In the genomic region with DNA sequence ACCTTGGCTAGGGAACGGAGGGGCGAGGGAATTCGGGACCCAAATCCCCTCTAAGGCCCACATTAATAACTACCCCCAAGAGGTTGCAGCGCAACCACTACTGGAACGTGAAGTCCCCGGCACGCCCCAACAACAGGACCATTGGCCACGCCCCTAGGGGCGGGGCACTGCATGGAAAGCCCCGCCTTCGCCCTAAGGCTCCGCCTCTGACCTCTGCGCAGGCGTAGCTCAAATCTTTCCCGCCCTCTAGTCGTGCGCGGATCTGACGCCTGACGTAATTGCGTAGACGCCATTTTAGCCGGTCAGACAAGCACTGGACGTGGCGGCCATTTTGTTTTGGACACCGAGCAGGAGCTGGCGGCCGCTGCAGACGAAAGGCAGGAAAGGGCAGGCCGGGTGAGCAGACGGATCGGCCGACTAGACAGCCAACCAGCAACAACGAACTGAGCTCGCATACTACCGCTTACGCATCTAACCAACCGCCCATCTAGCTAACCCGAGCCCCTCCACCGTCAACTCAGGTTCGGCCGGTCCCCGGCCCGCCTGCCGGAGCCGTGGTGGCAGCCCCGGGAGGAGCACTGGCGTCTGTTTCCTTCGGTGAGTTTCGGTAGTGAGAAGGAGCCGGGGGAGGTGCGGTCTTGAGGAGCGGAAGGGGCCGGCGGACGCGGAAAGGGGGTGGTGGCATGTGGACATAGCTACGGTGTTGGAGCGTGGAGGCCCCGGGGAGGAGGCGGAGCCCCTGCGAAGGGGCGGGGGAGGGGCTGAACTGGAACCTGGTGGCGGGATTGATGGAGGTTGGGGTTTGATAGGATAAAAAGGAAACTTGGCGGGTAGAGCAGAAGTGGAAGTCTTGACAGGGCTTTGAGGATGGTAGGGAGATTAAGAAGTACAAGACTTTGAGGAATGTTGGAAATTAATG, we compare ENCODE assay signal across 1 cellular context.
TF ChIP-seq lines count a peak whose summit lies in the region.

A gene with protein sequence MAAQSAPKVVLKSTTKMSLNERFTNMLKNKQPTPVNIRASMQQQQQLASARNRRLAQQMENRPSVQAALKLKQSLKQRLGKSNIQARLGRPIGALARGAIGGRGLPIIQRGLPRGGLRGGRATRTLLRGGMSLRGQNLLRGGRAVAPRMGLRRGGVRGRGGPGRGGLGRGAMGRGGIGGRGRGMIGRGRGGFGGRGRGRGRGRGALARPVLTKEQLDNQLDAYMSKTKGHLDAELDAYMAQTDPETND (plus strand): TSS at position 320 of the 919 bp plus-strand sequence. CDS start 2,523 bp downstream, outside the sequence.

TF ChIP-seq in HEK293, 187 proteins besides CTCF, POLR2A, EP300 and RAD21 (continued from another document and continues in another):
- TF ChIP-seq, protein P1, sequence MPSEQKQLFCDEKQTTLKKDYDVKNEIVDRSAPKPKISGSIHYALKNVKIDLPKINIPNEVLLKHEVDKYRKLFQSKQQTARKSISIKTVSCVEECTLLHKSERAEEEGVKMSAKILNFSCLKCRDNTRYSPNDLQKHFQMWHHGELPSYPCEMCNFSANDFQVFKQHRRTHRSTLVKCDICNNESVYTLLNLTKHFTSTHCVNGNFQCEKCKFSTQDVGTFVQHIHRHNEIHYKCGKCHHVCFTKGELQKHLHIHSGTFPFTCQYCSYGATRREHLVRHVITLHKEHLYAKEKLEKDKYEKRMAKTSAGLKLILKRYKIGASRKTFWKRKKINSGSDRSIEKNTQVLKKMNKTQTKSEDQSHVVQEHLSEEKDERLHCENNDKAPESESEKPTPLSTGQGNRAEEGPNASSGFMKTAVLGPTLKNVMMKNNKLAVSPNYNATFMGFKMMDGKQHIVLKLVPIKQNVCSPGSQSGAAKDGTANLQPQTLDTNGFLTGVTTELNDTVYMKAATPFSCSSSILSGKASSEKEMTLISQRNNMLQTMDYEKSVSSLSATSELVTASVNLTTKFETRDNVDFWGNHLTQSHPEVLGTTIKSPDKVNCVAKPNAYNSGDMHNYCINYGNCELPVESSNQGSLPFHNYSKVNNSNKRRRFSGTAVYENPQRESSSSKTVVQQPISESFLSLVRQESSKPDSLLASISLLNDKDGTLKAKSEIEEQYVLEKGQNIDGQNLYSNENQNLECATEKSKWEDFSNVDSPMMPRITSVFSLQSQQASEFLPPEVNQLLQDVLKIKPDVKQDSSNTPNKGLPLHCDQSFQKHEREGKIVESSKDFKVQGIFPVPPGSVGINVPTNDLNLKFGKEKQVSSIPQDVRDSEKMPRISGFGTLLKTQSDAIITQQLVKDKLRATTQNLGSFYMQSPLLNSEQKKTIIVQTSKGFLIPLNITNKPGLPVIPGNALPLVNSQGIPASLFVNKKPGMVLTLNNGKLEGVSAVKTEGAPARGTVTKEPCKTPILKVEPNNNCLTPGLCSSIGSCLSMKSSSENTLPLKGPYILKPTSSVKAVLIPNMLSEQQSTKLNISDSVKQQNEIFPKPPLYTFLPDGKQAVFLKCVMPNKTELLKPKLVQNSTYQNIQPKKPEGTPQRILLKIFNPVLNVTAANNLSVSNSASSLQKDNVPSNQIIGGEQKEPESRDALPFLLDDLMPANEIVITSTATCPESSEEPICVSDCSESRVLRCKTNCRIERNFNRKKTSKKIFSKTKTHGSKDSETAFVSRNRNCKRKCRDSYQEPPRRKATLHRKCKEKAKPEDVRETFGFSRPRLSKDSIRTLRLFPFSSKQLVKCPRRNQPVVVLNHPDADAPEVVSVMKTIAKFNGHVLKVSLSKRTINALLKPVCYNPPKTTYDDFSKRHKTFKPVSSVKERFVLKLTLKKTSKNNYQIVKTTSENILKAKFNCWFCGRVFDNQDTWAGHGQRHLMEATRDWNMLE (tag by site-specific recombination; conservative IDR thresholded peaks at IDR 0.05; ENCODE audit: low read depth), result peak; percentile 46; the same call in 1 of the 2 replicates
- TF ChIP-seq ZNF404 (tag by site-specific recombination; IDR thresholded peaks at IDR 0.05), result no peak
- TF ChIP-seq ZNF140 (tag by site-specific recombination; IDR thresholded peaks at IDR 0.05), result no peak
- TF ChIP-seq, protein P2, sequence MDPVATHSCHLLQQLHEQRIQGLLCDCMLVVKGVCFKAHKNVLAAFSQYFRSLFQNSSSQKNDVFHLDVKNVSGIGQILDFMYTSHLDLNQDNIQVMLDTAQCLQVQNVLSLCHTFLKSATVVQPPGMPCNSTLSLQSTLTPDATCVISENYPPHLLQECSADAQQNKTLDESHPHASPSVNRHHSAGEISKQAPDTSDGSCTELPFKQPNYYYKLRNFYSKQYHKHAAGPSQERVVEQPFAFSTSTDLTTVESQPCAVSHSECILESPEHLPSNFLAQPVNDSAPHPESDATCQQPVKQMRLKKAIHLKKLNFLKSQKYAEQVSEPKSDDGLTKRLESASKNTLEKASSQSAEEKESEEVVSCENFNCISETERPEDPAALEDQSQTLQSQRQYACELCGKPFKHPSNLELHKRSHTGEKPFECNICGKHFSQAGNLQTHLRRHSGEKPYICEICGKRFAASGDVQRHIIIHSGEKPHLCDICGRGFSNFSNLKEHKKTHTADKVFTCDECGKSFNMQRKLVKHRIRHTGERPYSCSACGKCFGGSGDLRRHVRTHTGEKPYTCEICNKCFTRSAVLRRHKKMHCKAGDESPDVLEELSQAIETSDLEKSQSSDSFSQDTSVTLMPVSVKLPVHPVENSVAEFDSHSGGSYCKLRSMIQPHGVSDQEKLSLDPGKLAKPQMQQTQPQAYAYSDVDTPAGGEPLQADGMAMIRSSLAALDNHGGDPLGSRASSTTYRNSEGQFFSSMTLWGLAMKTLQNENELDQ (tag by site-specific recombination; IDR thresholded peaks at IDR 0.05; ENCODE audit: low read depth), result no peak
- no peak; the same call in 1 of the 2 replicates for TF ChIP-seq SCRT2 (tag by site-specific recombination; IDR thresholded peaks at IDR 0.05)
- TF ChIP-seq HOXD13 (CRISPR knock-in tag; IDR thresholded peaks at IDR 0.05; ENCODE audit: borderline replicate concordance), result 0 out of 2 replicates have a peak, but pooled peaks have one; percentile 61
- TF ChIP-seq ZNF19 (tag by site-specific recombination; IDR thresholded peaks at IDR 0.05; ENCODE audit: low read depth), result no peak; the same call in 1 of the 2 replicates
- TF ChIP-seq ZNF157 (tag by site-specific recombination; IDR thresholded peaks at IDR 0.05), result no peak
- TF ChIP-seq, protein P3, sequence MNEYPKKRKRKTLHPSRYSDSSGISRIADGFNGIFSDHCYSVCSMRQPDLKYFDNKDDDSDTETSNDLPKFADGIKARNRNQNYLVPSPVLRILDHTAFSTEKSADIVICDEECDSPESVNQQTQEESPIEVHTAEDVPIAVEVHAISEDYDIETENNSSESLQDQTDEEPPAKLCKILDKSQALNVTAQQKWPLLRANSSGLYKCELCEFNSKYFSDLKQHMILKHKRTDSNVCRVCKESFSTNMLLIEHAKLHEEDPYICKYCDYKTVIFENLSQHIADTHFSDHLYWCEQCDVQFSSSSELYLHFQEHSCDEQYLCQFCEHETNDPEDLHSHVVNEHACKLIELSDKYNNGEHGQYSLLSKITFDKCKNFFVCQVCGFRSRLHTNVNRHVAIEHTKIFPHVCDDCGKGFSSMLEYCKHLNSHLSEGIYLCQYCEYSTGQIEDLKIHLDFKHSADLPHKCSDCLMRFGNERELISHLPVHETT (tag by site-specific recombination; IDR thresholded peaks at IDR 0.05), result peak; percentile 82; the same call in 1 of the 2 replicates
- TF ChIP-seq ZNF184 (tag by site-specific recombination; IDR thresholded peaks at IDR 0.05), result peak; percentile 34; the same call in 1 of the 2 replicates
- TF ChIP-seq ZNF621 (tag by site-specific recombination; IDR thresholded peaks at IDR 0.05), result no peak
- no peak for TF ChIP-seq ZNF514 (tag by site-specific recombination; IDR thresholded peaks at IDR 0.05)
- TF ChIP-seq ZNF837 (tag by site-specific recombination; IDR thresholded peaks at IDR 0.05), result no peak
- no peak for TF ChIP-seq ZNF707 (tag by site-specific recombination; IDR thresholded peaks at IDR 0.05)
- no peak for TF ChIP-seq ZNF112 (tag by site-specific recombination; IDR thresholded peaks at IDR 0.05)
- no peak for TF ChIP-seq TCF7L2 (IDR thresholded peaks at IDR 0.05; ENCODE audit: borderline replicate concordance, low read depth, low read length)
- peak; percentile 97 for TF ChIP-seq YY1 (tag by site-specific recombination; IDR thresholded peaks at IDR 0.05)
- TF ChIP-seq ZNF626 (tag by site-specific recombination; IDR thresholded peaks at IDR 0.05), result no peak
- TF ChIP-seq ZNF175 (tag by site-specific recombination; IDR thresholded peaks at IDR 0.05), result no peak
- TF ChIP-seq, protein P4, sequence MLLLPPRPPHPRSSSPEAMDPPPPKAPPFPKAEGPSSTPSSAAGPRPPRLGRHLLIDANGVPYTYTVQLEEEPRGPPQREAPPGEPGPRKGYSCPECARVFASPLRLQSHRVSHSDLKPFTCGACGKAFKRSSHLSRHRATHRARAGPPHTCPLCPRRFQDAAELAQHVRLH (tag by site-specific recombination; IDR thresholded peaks at IDR 0.05), result no peak
- TF ChIP-seq, protein P5, sequence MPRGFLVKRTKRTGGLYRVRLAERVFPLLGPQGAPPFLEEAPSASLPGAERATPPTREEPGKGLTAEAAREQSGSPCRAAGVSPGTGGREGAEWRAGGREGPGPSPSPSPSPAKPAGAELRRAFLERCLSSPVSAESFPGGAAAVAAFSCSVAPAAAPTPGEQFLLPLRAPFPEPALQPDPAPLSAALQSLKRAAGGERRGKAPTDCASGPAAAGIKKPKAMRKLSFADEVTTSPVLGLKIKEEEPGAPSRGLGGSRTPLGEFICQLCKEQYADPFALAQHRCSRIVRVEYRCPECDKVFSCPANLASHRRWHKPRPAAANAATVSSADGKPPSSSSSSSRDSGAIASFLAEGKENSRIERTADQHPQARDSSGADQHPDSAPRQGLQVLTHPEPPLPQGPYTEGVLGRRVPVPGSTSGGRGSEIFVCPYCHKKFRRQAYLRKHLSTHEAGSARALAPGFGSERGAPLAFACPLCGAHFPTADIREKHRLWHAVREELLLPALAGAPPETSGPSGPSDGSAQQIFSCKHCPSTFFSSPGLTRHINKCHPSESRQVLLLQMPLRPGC (tag by site-specific recombination; IDR thresholded peaks at IDR 0.05), result peak; percentile 77
- 0 out of 2 replicates have a peak, but pooled peaks have one; percentile 53 for TF ChIP-seq ZNF391 (tag by site-specific recombination; IDR thresholded peaks at IDR 0.05; ENCODE audit: borderline replicate concordance, low read depth)
- TF ChIP-seq, protein P6, sequence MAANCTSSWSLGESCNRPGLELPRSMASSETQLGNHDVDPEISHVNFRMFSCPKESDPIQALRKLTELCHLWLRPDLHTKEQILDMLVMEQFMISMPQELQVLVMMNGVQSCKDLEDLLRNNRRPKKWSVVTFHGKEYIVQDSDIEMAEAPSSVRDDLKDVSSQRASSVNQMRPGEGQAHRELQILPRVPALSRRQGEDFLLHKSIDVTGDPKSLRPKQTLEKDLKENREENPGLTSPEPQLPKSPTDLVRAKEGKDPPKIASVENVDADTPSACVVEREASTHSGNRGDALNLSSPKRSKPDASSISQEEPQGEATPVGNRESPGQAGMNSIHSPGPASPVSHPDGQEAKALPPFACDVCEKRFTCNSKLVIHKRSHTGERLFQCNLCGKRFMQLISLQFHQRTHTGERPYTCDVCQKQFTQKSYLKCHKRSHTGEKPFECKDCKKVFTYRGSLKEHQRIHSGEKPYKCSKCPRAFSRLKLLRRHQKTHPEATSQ (tag by site-specific recombination; IDR thresholded peaks at IDR 0.05), result peak; percentile 80; the same call in 1 of the 2 replicates
- TF ChIP-seq ZNF529 (tag by site-specific recombination; IDR thresholded peaks at IDR 0.05; ENCODE audit: insufficient replicate concordance), result no peak
- TF ChIP-seq SP7 (tag by site-specific recombination; IDR thresholded peaks at IDR 0.05), result peak; percentile 90
- TF ChIP-seq, protein P7, sequence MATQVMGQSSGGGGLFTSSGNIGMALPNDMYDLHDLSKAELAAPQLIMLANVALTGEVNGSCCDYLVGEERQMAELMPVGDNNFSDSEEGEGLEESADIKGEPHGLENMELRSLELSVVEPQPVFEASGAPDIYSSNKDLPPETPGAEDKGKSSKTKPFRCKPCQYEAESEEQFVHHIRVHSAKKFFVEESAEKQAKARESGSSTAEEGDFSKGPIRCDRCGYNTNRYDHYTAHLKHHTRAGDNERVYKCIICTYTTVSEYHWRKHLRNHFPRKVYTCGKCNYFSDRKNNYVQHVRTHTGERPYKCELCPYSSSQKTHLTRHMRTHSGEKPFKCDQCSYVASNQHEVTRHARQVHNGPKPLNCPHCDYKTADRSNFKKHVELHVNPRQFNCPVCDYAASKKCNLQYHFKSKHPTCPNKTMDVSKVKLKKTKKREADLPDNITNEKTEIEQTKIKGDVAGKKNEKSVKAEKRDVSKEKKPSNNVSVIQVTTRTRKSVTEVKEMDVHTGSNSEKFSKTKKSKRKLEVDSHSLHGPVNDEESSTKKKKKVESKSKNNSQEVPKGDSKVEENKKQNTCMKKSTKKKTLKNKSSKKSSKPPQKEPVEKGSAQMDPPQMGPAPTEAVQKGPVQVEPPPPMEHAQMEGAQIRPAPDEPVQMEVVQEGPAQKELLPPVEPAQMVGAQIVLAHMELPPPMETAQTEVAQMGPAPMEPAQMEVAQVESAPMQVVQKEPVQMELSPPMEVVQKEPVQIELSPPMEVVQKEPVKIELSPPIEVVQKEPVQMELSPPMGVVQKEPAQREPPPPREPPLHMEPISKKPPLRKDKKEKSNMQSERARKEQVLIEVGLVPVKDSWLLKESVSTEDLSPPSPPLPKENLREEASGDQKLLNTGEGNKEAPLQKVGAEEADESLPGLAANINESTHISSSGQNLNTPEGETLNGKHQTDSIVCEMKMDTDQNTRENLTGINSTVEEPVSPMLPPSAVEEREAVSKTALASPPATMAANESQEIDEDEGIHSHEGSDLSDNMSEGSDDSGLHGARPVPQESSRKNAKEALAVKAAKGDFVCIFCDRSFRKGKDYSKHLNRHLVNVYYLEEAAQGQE (tag by site-specific recombination; IDR thresholded peaks at IDR 0.05), result peak; percentile 55
- no peak for TF ChIP-seq ZNF302 (tag by site-specific recombination; IDR thresholded peaks at IDR 0.05; ENCODE audit: low read depth)
- TF ChIP-seq ZNF610 (tag by site-specific recombination; IDR thresholded peaks at IDR 0.05; ENCODE audit: borderline replicate concordance), result peak; percentile 80; the same call in 1 of the 2 replicates
- TF ChIP-seq ZNF2 (tag by site-specific recombination; IDR thresholded peaks at IDR 0.05), result peak; percentile 97
- TF ChIP-seq IKZF3 (tag by site-specific recombination; IDR thresholded peaks at IDR 0.05), result no peak
- TF ChIP-seq ZNF433 (tag by site-specific recombination; IDR thresholded peaks at IDR 0.05; ENCODE audit: low read depth), result no peak
- TF ChIP-seq, protein P8, sequence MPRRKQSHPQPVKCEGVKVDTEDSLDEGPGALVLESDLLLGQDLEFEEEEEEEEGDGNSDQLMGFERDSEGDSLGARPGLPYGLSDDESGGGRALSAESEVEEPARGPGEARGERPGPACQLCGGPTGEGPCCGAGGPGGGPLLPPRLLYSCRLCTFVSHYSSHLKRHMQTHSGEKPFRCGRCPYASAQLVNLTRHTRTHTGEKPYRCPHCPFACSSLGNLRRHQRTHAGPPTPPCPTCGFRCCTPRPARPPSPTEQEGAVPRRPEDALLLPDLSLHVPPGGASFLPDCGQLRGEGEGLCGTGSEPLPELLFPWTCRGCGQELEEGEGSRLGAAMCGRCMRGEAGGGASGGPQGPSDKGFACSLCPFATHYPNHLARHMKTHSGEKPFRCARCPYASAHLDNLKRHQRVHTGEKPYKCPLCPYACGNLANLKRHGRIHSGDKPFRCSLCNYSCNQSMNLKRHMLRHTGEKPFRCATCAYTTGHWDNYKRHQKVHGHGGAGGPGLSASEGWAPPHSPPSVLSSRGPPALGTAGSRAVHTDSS (tag by site-specific recombination; IDR thresholded peaks at IDR 0.05), result no peak
- TF ChIP-seq ZNF335 (tag by site-specific recombination; conservative IDR thresholded peaks at IDR 0.05), result peak; percentile 88
- TF ChIP-seq ZNF394 (tag by site-specific recombination; IDR thresholded peaks at IDR 0.05; ENCODE audit: borderline replicate concordance), result peak; percentile 61; the same call in 1 of the 2 replicates
